ENCODE assay signal across 10 cellular contexts in genomic region chr1:46285730-46286477, GRCh38. TPM values are rescaled to one million over a fixed set of nuclear protein-coding genes. Genes with fewer than 3 reads are reported as not detected.
DNase-seq lines count a peak whose midpoint lies in the region; ATAC-seq, FAIRE-seq and TF ChIP-seq lines count a peak whose summit lies in the region.
"Had no signal": no experiment of that assay in that cellular context is flagged by ENCODE, and none has a peak within 500 bp of the region (broad histone marks: within the 10 kb centered on the region; RNA-seq: fewer than 3 reads in every experiment).

No MANE protein-coding gene starts in this region.

- H4K5ac ChIP-seq in H1 (ENCODE audit: insufficient read length, low read depth, low read length), result no peak overlapping the region

- H3K4me1 ChIP-seq in H1 (replicated peaks in 1 of 4; ENCODE audit: control insufficient read depth in 3 of 4, insufficient read depth in 4 of 4, low read length in 3 of 4), result no peaks in the 10 kb centered on the region; a peak in 1 of 7 replicates

- DNase-seq in activated T-cell treated with anti-CD3 and anti-CD28 coated beads for 24 hours (ENCODE audit: low read depth) (peak; percentile 6), activated T-cell treated with anti-CD3 and anti-CD28 coated beads for 4 hours (no peak), T-helper 17 cell (no peak), H1 (ENCODE audit: low read depth in 1 of 2, low spot score in 2 of 2) (peak in 1 of 2 experiments; percentile 25), NCI-H2196 treated with DMSO at 0.1 percent for 48 hours (lab: John Stamatoyannopoulos, UW; ENCODE audit: unreplicated experiment) (no peak), iPS-NIHi11 (ENCODE audit: low spot score) (no peak), mesothelial cell of epicardium (ENCODE audit: low spot score in 2 of 2, unreplicated experiment in 2 of 2) (no peak)
- DNase-seq in stimulated activated naive B cell treated with anti-CD40 and anti-IgM and Interleukin-4, amounts not matched to agents 10 μg/mL and 1 μg/mL and 100 μg/mL, for 72 hours, result no peak
- DNase-seq: anterior cingulate cortex had no signal

- TF ChIP-seq EP300 in H1 (IDR thresholded peaks at IDR 0.05; ENCODE audit: borderline replicate concordance in 1 of 2, low read depth in 2 of 2, low read length in 2 of 2), result no peak

- ATAC-seq in T-helper 17 cell, result peak; percentile 50
- no peak for ATAC-seq in stimulated activated naive B cell treated with anti-CD40 and anti-IgM and Interleukin-4, amounts not matched to agents 10 μg/mL and 1 μg/mL and 100 μg/mL, for 72 hours (replicated peaks)
- ATAC-seq: sciatic nerve had no signal

- H3K9me3 Mint-ChIP-seq in stimulated activated naive B cell treated with anti-CD40 and anti-IgM and Interleukin-4, amounts not matched to agents 10 μg/mL and 1 μg/mL and 100 μg/mL, for 72 hours, result no peaks in the 10 kb centered on the region
- no peaks in the 10 kb centered on the region for H3K9me3 Mint-ChIP-seq in mesothelial cell of epicardium

- peak overlapping the region; percentile 57 for H4K8ac ChIP-seq in H1 (ENCODE audit: extremely low read depth, insufficient read depth, low read length)

- H3K4me3 ChIP-seq in H1 (ENCODE audit: extremely low read depth in 1 of 4, insufficient read depth in 2 of 4, low read depth in 3 of 4, low read length in 4 of 4), result no peak overlapping the region

- no peak for TF ChIP-seq POLR2A in H1 (IDR thresholded peaks at IDR 0.05; ENCODE audit: control extremely low read depth in 1 of 2, low read depth in 2 of 2, low read length in 2 of 2)

- no peak overlapping the region for H2BK20ac ChIP-seq in H1 (ENCODE audit: low read length)

- H3K4ac ChIP-seq in H1 (replicated peaks; ENCODE audit: insufficient read length, low read depth, low read length), result no peak overlapping the region

- H2BK5ac ChIP-seq in H1 (ENCODE audit: low read depth, low read length), result 0 out of 2 replicates have a peak overlapping the region, but pooled peaks have one; percentile 32

- no peak for TF ChIP-seq RAD21 in H1 (IDR thresholded peaks at IDR 0.05 in 1 of 2, conservative IDR thresholded peaks at IDR 0.05 in 1 of 2; ENCODE audit: low read depth in 2 of 2, low read length in 2 of 2)

- H3K79me1 ChIP-seq in H1 (ENCODE audit: low read depth, low read length), result no peaks in the 10 kb centered on the region

- H3K27ac Mint-ChIP-seq in T-helper 17 cell (peak overlapping the region; percentile 49), mesothelial cell of epicardium (no peak overlapping the region)
- H3K27ac Mint-ChIP-seq in stimulated activated naive B cell treated with anti-CD40 and anti-IgM and Interleukin-4, amounts not matched to agents 10 μg/mL and 1 μg/mL and 100 μg/mL, for 72 hours, result peak overlapping the region; percentile 16

- no peak for FAIRE-seq in H1 (lab: Jason Lieb, UNC)

- TF ChIP-seq CTCF in H1 (IDR thresholded peaks at IDR 0.05; ENCODE audit: control extremely low read depth in 1 of 3, insufficient read depth in 1 of 3, low read depth in 1 of 3, low read length in 3 of 3), result no peak
- no peak for TF ChIP-seq CTCF in mesothelial cell of epicardium (IDR thresholded peaks at IDR 0.05; ENCODE audit: unreplicated experiment)

- no peak overlapping the region for H2AK5ac ChIP-seq in H1 (ENCODE audit: low read depth, low read length)

- H4K91ac ChIP-seq in H1 (replicated peaks; ENCODE audit: insufficient read length, low read length), result peak overlapping the region; percentile 12

- peaks cover 8% of the 10 kb centered on the region for H3K4me1 Mint-ChIP-seq in T-helper 17 cell
- peaks cover 8 to 24% of the 10 kb centered on the region in 2 donors for H3K4me1 Mint-ChIP-seq in stimulated activated naive B cell treated with anti-CD40 and anti-IgM and Interleukin-4, amounts not matched to agents 10 μg/mL and 1 μg/mL and 100 μg/mL, for 72 hours
- H3K4me1 Mint-ChIP-seq in mesothelial cell of epicardium, result no peaks in the 10 kb centered on the region

- 91% methylated on average over 27 of the region's 27 CpGs; no CpG with 5 or more reads in 1 of the 2 experiments for WGBS in H1 (ENCODE audit: extremely low coverage in 1 of 2, insufficient coverage in 1 of 2, insufficient read length in 1 of 2, insufficient replicate concordance in 2 of 2, low coverage in 1 of 2, low lambda C conversion rate in 2 of 2, missing lambda C conversion rate in 1 of 2), 2 experiments

- no peaks in the 10 kb centered on the region for H3K23me2 ChIP-seq in H1 (ENCODE audit: low read depth, low read length)

- H3K23ac ChIP-seq in H1 (ENCODE audit: insufficient read length), result no peak overlapping the region

- H3K4me3 Mint-ChIP-seq in T-helper 17 cell, result peak overlapping the region; percentile 41
- H3K4me3 Mint-ChIP-seq in stimulated activated naive B cell treated with anti-CD40 and anti-IgM and Interleukin-4, amounts not matched to agents 10 μg/mL and 1 μg/mL and 100 μg/mL, for 72 hours, result no peak overlapping the region
- no peak overlapping the region for H3K4me3 Mint-ChIP-seq in mesothelial cell of epicardium

- no peak overlapping the region for H3K27ac ChIP-seq in H1 (ENCODE audit: low read depth, low read length)

- no peak overlapping the region for H3K14ac ChIP-seq in H1 (ENCODE audit: insufficient read length)

- CTCF ChIA-PET in H1 (lab: Charles Lee; ENCODE audit: partially characterized antibody), result interaction anchor here (0.6 to 1.5 kb wide), 10 partner anchors 8 to 95 kb away, joined by 3 to 5 read pairs (median 3); partner anchors contain the start of gene NSUN4

- H2BK12ac ChIP-seq in H1 (ENCODE audit: low read depth, low read length), result no peak overlapping the region; the same call in 1 of the 2 replicates

- peaks cover 0 to 1% of the 10 kb centered on the region in 2 experiments for H4K20me1 ChIP-seq in H1 (replicated peaks in 1 of 2; ENCODE audit: control insufficient read depth in 1 of 2, insufficient read depth in 2 of 2, low read length in 2 of 2)

- no peak overlapping the region for H3K9ac ChIP-seq in H1 (replicated peaks in 1 of 4; ENCODE audit: extremely low read depth in 1 of 4, low read depth in 3 of 4, low read length in 3 of 4)

- H3K79me2 ChIP-seq in H1 (ENCODE audit: control insufficient read depth in 1 of 2, insufficient read depth in 2 of 2, low read length in 2 of 2), result no peaks in the 10 kb centered on the region

- H3K9me3 ChIP-seq in T-helper 17 cell (ENCODE audit: control insufficient read depth, low read length, poor library complexity, severe bottlenecking) (no peaks in the 10 kb centered on the region), H1 (ENCODE audit: insufficient read depth in 2 of 2, low read depth in 1 of 2, low read length in 1 of 2) (no peaks in the 10 kb centered on the region)

- H3K56ac ChIP-seq in H1 (replicated peaks; ENCODE audit: insufficient read length, low read depth, low read length), result no peak overlapping the region

- no peak overlapping the region for H3K4me2 ChIP-seq in H1 (ENCODE audit: insufficient read depth in 1 of 2, low read depth in 2 of 2, low read length in 2 of 2)

- H3K27me3 ChIP-seq in H1 (replicated peaks in 1 of 4; ENCODE audit: control insufficient read depth in 3 of 4, extremely low read depth in 1 of 4, insufficient read depth in 3 of 4, low read length in 3 of 4), result no peaks in the 10 kb centered on the region

- no peak overlapping the region for H2BK120ac ChIP-seq in H1 (replicated peaks; ENCODE audit: low read depth, low read length)

- H3K36me3 Mint-ChIP-seq in T-helper 17 cell (ENCODE audit: low read depth), result peaks cover 7% of the 10 kb centered on the region
- H3K36me3 Mint-ChIP-seq in stimulated activated naive B cell treated with anti-CD40 and anti-IgM and Interleukin-4, amounts not matched to agents 10 μg/mL and 1 μg/mL and 100 μg/mL, for 72 hours, result peaks cover 46 to 65% of the 10 kb centered on the region in 2 donors
- peaks cover 49% of the 10 kb centered on the region for H3K36me3 Mint-ChIP-seq in mesothelial cell of epicardium

- no peak overlapping the region for H2BK15ac ChIP-seq in H1 (ENCODE audit: low read length)

- H3K27me3 Mint-ChIP-seq in T-helper 17 cell (no peaks in the 10 kb centered on the region), mesothelial cell of epicardium (ENCODE audit: low read depth) (no peaks in the 10 kb centered on the region)
- no peaks in the 10 kb centered on the region for H3K27me3 Mint-ChIP-seq in stimulated activated naive B cell treated with anti-CD40 and anti-IgM and Interleukin-4, amounts not matched to agents 10 μg/mL and 1 μg/mL and 100 μg/mL, for 72 hours

- peaks cover 6 to 28% (median 10%) of the 10 kb centered on the region in 4 experiments; a peak in 7 of 8 replicates for H3K36me3 ChIP-seq in H1 (ENCODE audit: control insufficient read depth in 2 of 4, insufficient read depth in 4 of 4, low read length in 3 of 4)

- POLR2A ChIA-PET in H1 (lab: Charles Lee; ENCODE audit: partially characterized antibody), result interaction anchor here (0.7 to 33.1 kb wide), 10 partner anchors 3 to 64 kb away, joined by 3 to 689 read pairs (median 4); partner anchors contain the start of genes LRRC41 and UQCRH

- no peak overlapping the region for H2AFZ ChIP-seq in H1 (ENCODE audit: low read length)

- no peak overlapping the region for H3K18ac ChIP-seq in H1 (ENCODE audit: extremely low read depth, low read length)

RNA-seq across cellular contexts. Expression of gene LRRC41, which starts 17.5 kb away (rescaled TPM):
- 10 to 100 TPM; 30.0 to 30.1 TPM for total RNA-seq in T-helper 17 cell
- 36.8 and 37.2 TPM in 2 replicates for total RNA-seq in H1 (2021; fragmentation: NEBNext Ultra II Directional; extraction: Animal tissue kit (Norgen Biotek cat#: 25700))
- polyA plus RNA-seq in H1 (2011; rRNA removed), result 51.2 and 57.3 TPM in 2 replicates
- polyA plus RNA-seq in H1 (2011; cell fraction: cytosol; rRNA removed), result 36.0 TPM
- 42.9 TPM for polyA plus RNA-seq in H1 (2011; cell fraction: nucleus; rRNA removed)
- polyA plus RNA-seq in H1 (2012, experiment 1 of 2), result 23.4 to 34.0 TPM (median 31.5 TPM) in 4 replicates
- polyA plus RNA-seq in H1 (2012, experiment 2 of 2), result 46.0 TPM
- 18.3 TPM for polyA plus RNA-seq in H1 (2013, experiment 1 of 2)
- polyA plus RNA-seq in H1 (2013, experiment 2 of 2), result 17.6 TPM
- 45.2 and 46.3 TPM in 2 replicates for polyA minus RNA-seq in H1 (2011; rRNA and poly(A)+ RNA removed)
- polyA minus RNA-seq in H1 (2011; cell fraction: cytosol; rRNA and poly(A)+ RNA removed), result 26.7 TPM
- 25.9 TPM for polyA minus RNA-seq in H1 (2011; cell fraction: nucleus; rRNA and poly(A)+ RNA removed)
- 116 to 122 TPM (median 120 TPM) in 3 replicates for total RNA-seq in mesothelial cell of epicardium

RNA-seq across cellular contexts. Expression of gene UQCRH, which starts 17.6 kb away (rescaled TPM):
- total RNA-seq in T-helper 17 cell (100 to 1,000 TPM in 1 of 2 donors, 10 to 100 TPM in 1; 91.0 to 123 TPM), mesothelial cell of epicardium (205 to 211 TPM (median 209 TPM) in 3 replicates)
- 621 and 626 TPM in 2 replicates for total RNA-seq in H1 (2021; fragmentation: NEBNext Ultra II Directional; extraction: Animal tissue kit (Norgen Biotek cat#: 25700))
- 565 and 1,112 TPM in 2 replicates for polyA plus RNA-seq in H1 (2011; rRNA removed)
- 1,400 TPM for polyA plus RNA-seq in H1 (2011; cell fraction: cytosol; rRNA removed)
- 92.1 TPM for polyA plus RNA-seq in H1 (2011; cell fraction: nucleus; rRNA removed)
- polyA plus RNA-seq in H1 (2012, experiment 1 of 2), result 810 to 1,275 TPM (median 1,000 TPM) in 4 replicates
- 709 TPM for polyA plus RNA-seq in H1 (2012, experiment 2 of 2)
- polyA plus RNA-seq in H1 (2013, experiment 1 of 2), result 826 TPM
- 891 TPM for polyA plus RNA-seq in H1 (2013, experiment 2 of 2)
- 77.4 and 81.2 TPM in 2 replicates for polyA minus RNA-seq in H1 (2011; rRNA and poly(A)+ RNA removed)
- 128 TPM for polyA minus RNA-seq in H1 (2011; cell fraction: cytosol; rRNA and poly(A)+ RNA removed)
- polyA minus RNA-seq in H1 (2011; cell fraction: nucleus; rRNA and poly(A)+ RNA removed), result 98.4 TPM

RNA-seq across cellular contexts. Expression of gene RAD54L, which starts 38.3 kb away (rescaled TPM):
- total RNA-seq in T-helper 17 cell, result under 1 TPM; 0.72 to 0.73 TPM
- 47.9 and 50.3 TPM in 2 replicates for total RNA-seq in H1 (2021; fragmentation: NEBNext Ultra II Directional; extraction: Animal tissue kit (Norgen Biotek cat#: 25700))
- 42.4 and 43.5 TPM in 2 replicates for polyA plus RNA-seq in H1 (2011; rRNA removed)
- 29.6 TPM for polyA plus RNA-seq in H1 (2011; cell fraction: cytosol; rRNA removed)
- 74.0 TPM for polyA plus RNA-seq in H1 (2011; cell fraction: nucleus; rRNA removed)
- 35.3 to 52.0 TPM (median 47.8 TPM) in 4 replicates for polyA plus RNA-seq in H1 (2012, experiment 1 of 2)
- polyA plus RNA-seq in H1 (2012, experiment 2 of 2), result 25.3 TPM
- 18.8 TPM for polyA plus RNA-seq in H1 (2013, experiment 1 of 2)
- polyA plus RNA-seq in H1 (2013, experiment 2 of 2), result 19.3 TPM
- 45.8 and 56.7 TPM in 2 replicates for polyA minus RNA-seq in H1 (2011; rRNA and poly(A)+ RNA removed)
- polyA minus RNA-seq in H1 (2011; cell fraction: cytosol; rRNA and poly(A)+ RNA removed), result 32.2 TPM
- polyA minus RNA-seq in H1 (2011; cell fraction: nucleus; rRNA and poly(A)+ RNA removed), result 32.2 TPM
- 11.2 to 12.2 TPM (median 11.7 TPM) in 3 replicates for total RNA-seq in mesothelial cell of epicardium

RNA-seq across cellular contexts. Expression of gene NSUN4, which starts 54.7 kb away (rescaled TPM):
- 10 to 100 TPM; 30.5 to 40.0 TPM for total RNA-seq in T-helper 17 cell
- 13.7 and 15.7 TPM in 2 replicates for total RNA-seq in H1 (2021; fragmentation: NEBNext Ultra II Directional; extraction: Animal tissue kit (Norgen Biotek cat#: 25700))
- polyA plus RNA-seq in H1 (2011; rRNA removed), result 9.7 and 12.2 TPM in 2 replicates
- polyA plus RNA-seq in H1 (2011; cell fraction: cytosol; rRNA removed), result 14.8 TPM
- 19.8 TPM for polyA plus RNA-seq in H1 (2011; cell fraction: nucleus; rRNA removed)
- 10.3 to 13.3 TPM (median 11.7 TPM) in 4 replicates for polyA plus RNA-seq in H1 (2012, experiment 1 of 2)
- polyA plus RNA-seq in H1 (2012, experiment 2 of 2), result 7.3 TPM
- 14.2 TPM for polyA plus RNA-seq in H1 (2013, experiment 1 of 2)
- 14.1 TPM for polyA plus RNA-seq in H1 (2013, experiment 2 of 2)
- 40.3 and 52.7 TPM in 2 replicates for polyA minus RNA-seq in H1 (2011; rRNA and poly(A)+ RNA removed)
- 12.5 TPM for polyA minus RNA-seq in H1 (2011; cell fraction: cytosol; rRNA and poly(A)+ RNA removed)
- polyA minus RNA-seq in H1 (2011; cell fraction: nucleus; rRNA and poly(A)+ RNA removed), result 22.4 TPM
- 21.0 to 24.2 TPM (median 23.5 TPM) in 3 replicates for total RNA-seq in mesothelial cell of epicardium
